ENCODE assay signal across 1 cellular context in the genomic region with DNA sequence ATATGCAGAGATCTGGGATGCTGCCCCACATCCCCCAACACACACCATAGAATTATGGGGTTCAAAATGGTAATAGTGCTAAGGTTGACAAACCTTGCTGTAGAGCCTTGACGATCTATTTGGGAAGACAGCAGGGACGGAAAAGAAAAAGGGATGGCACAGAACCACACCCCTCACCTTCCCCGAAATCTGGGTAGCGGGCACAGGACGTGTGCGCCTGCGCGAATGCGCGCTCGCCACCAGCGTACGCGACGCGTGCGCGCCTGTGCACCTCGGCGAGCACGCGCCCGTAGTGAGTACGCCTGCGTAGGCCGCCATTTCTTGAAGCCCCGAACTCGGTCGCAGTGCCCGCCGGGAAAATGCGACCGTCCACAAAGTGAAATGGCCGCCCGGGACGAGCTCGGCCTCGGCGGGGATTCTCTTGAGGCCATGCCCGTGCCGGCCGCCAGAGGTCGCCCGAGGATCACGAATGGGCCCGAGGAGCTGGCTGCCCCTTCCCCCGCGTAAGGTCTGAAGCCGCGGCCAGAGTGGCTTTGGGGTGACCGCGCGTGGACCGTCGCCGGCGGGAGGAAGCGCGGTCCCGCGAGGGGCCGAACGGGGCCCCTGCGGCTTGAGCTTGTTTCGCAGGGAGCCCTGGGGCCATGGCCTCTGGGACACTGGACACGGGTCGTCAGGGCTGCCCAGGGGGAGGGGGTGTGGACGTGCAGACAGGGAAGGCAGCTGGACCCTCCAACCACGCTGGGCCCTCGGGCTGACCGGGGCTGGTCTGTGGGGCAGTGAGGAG.
TF ChIP-seq lines count a peak whose summit lies in the region.

No MANE protein-coding gene starts in this region.

TF ChIP-seq in K562, 482 proteins besides CTCF, POLR2A, EP300 and RAD21 (continued from another document and continues in another):
- TF ChIP-seq TBL1XR1 (IDR thresholded peaks at IDR 0.05; ENCODE audit: low read length in 2 of 2) (0 out of 4 replicates have a peak, but pooled peaks have one; percentile 18 to 26), HDAC2 (IDR thresholded peaks at IDR 0.05) (no peak), NFIC (IDR thresholded peaks at IDR 0.05) (peak; percentile 22; the same call in 1 of the 2 replicates), KAT8 (IDR thresholded peaks at IDR 0.05; ENCODE audit: low read depth) (peak; percentile 99), ZNF146 (CRISPR knock-in tag; IDR thresholded peaks at IDR 0.05; ENCODE audit: unreplicated experiment) (no peak), IRF2 (CRISPR knock-in tag; IDR thresholded peaks at IDR 0.05) (no peak), HDAC1 (IDR thresholded peaks at IDR 0.05) (no peak), STAT5A (IDR thresholded peaks at IDR 0.05; ENCODE audit: borderline replicate concordance, low read length) (no peak), POU5F1 (IDR thresholded peaks at IDR 0.05; ENCODE audit: borderline replicate concordance, low read depth, low read length, partially characterized antibody) (peak; percentile 12), NR2C1 (IDR thresholded peaks at IDR 0.05) (no peak), NR2C1 (tag; IDR thresholded peaks at IDR 0.05) (no peak), ZNF217 (CRISPR knock-in tag; IDR thresholded peaks at IDR 0.05) (no peak), GTF2E2 (tag; IDR thresholded peaks at IDR 0.05) (0 out of 2 replicates have a peak, but pooled peaks have one; percentile 33), ZNF830 (CRISPR knock-in tag; IDR thresholded peaks at IDR 0.05) (no peak), FOXJ2 (tag; IDR thresholded peaks at IDR 0.05) (no peak), ZEB2 (IDR thresholded peaks at IDR 0.05) (no peak), NCOA4 (IDR thresholded peaks at IDR 0.05; ENCODE audit: partially characterized antibody) (no peak), XRCC5 (IDR thresholded peaks at IDR 0.05; ENCODE audit: low read depth, low read length) (peak; percentile 80; the same call in 1 of the 2 replicates), DNMT1 (IDR thresholded peaks at IDR 0.05) (no peak), CEBPG (CRISPR knock-in tag; IDR thresholded peaks at IDR 0.05) (no peak), CEBPG (tag; conservative IDR thresholded peaks at IDR 0.05 in 1 of 2, IDR thresholded peaks at IDR 0.05 in 1 of 2) (no peak), RNF2 (IDR thresholded peaks at IDR 0.05) (no peak), NCOA2 (IDR thresholded peaks at IDR 0.05; ENCODE audit: partially characterized antibody in 2 of 2) (no peak), ZNF589 (CRISPR knock-in tag; IDR thresholded peaks at IDR 0.05; ENCODE audit: low read depth) (peak; percentile 34; the same call in 1 of the 2 replicates), ZNF76 (CRISPR knock-in tag; IDR thresholded peaks at IDR 0.05; ENCODE audit: borderline replicate concordance) (no peak), GABPA (tag; conservative IDR thresholded peaks at IDR 0.05; ENCODE audit: low read depth) (no peak), CHD1 (IDR thresholded peaks at IDR 0.05; ENCODE audit: low read length) (no peak), BRD9 (IDR thresholded peaks at IDR 0.05; ENCODE audit: low read depth, partially characterized antibody) (peak; percentile 86), FOS (IDR thresholded peaks at IDR 0.05; ENCODE audit: extremely low read depth, insufficient read length) (no peak), MYC (IDR thresholded peaks at IDR 0.05; ENCODE audit: low read depth, low read length) (peak; percentile 73), MYC (CRISPR knock-in tag; IDR thresholded peaks at IDR 0.05; ENCODE audit: borderline replicate concordance, low read depth) (no peak), NRF1 (conservative IDR thresholded peaks at IDR 0.05 in 1 of 2, IDR thresholded peaks at IDR 0.05 in 1 of 2) (peak; percentile 96 to 97)
- TF ChIP-seq, protein P1, sequence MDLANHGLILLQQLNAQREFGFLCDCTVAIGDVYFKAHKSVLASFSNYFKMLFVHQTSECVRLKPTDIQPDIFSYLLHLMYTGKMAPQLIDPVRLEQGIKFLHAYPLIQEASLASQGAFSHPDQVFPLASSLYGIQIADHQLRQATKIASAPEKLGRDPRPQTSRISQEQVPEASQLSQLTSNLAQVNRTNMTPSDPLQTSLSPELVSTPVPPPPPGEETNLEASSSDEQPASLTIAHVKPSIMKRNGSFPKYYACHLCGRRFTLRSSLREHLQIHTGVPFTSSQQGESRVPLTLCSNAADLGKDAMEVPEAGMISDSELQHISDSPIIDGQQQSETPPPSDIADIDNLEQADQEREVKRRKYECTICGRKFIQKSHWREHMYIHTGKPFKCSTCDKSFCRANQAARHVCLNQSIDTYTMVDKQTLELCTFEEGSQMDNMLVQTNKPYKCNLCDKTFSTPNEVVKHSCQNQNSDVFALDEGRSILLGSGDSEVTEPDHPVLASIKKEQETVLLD (IDR thresholded peaks at IDR 0.05), result peak; percentile 97
- TF ChIP-seq, protein P2, sequence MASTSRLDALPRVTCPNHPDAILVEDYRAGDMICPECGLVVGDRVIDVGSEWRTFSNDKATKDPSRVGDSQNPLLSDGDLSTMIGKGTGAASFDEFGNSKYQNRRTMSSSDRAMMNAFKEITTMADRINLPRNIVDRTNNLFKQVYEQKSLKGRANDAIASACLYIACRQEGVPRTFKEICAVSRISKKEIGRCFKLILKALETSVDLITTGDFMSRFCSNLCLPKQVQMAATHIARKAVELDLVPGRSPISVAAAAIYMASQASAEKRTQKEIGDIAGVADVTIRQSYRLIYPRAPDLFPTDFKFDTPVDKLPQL (IDR thresholded peaks at IDR 0.05; ENCODE audit: extremely low read depth, insufficient read length), result no peak
- TF ChIP-seq, protein P3, sequence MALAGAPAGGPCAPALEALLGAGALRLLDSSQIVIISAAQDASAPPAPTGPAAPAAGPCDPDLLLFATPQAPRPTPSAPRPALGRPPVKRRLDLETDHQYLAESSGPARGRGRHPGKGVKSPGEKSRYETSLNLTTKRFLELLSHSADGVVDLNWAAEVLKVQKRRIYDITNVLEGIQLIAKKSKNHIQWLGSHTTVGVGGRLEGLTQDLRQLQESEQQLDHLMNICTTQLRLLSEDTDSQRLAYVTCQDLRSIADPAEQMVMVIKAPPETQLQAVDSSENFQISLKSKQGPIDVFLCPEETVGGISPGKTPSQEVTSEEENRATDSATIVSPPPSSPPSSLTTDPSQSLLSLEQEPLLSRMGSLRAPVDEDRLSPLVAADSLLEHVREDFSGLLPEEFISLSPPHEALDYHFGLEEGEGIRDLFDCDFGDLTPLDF (CRISPR knock-in tag; IDR thresholded peaks at IDR 0.05), result peak; percentile 38; the same call in 1 of the 2 replicates
- TF ChIP-seq, protein P4, sequence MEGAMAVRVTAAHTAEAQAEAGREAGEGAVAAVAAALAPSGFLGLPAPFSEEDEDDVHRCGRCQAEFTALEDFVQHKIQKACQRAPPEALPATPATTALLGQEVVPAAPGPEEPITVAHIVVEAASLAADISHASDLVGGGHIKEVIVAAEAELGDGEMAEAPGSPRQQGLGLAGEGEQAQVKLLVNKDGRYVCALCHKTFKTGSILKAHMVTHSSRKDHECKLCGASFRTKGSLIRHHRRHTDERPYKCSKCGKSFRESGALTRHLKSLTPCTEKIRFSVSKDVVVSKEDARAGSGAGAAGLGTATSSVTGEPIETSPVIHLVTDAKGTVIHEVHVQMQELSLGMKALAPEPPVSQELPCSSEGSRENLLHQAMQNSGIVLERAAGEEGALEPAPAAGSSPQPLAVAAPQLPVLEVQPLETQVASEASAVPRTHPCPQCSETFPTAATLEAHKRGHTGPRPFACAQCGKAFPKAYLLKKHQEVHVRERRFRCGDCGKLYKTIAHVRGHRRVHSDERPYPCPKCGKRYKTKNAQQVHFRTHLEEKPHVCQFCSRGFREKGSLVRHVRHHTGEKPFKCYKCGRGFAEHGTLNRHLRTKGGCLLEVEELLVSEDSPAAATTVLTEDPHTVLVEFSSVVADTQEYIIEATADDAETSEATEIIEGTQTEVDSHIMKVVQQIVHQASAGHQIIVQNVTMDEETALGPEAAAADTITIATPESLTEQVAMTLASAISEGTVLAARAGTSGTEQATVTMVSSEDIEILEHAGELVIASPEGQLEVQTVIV (CRISPR knock-in tag; IDR thresholded peaks at IDR 0.05; ENCODE audit: borderline replicate concordance), result no peak
- TF ChIP-seq, protein P5, sequence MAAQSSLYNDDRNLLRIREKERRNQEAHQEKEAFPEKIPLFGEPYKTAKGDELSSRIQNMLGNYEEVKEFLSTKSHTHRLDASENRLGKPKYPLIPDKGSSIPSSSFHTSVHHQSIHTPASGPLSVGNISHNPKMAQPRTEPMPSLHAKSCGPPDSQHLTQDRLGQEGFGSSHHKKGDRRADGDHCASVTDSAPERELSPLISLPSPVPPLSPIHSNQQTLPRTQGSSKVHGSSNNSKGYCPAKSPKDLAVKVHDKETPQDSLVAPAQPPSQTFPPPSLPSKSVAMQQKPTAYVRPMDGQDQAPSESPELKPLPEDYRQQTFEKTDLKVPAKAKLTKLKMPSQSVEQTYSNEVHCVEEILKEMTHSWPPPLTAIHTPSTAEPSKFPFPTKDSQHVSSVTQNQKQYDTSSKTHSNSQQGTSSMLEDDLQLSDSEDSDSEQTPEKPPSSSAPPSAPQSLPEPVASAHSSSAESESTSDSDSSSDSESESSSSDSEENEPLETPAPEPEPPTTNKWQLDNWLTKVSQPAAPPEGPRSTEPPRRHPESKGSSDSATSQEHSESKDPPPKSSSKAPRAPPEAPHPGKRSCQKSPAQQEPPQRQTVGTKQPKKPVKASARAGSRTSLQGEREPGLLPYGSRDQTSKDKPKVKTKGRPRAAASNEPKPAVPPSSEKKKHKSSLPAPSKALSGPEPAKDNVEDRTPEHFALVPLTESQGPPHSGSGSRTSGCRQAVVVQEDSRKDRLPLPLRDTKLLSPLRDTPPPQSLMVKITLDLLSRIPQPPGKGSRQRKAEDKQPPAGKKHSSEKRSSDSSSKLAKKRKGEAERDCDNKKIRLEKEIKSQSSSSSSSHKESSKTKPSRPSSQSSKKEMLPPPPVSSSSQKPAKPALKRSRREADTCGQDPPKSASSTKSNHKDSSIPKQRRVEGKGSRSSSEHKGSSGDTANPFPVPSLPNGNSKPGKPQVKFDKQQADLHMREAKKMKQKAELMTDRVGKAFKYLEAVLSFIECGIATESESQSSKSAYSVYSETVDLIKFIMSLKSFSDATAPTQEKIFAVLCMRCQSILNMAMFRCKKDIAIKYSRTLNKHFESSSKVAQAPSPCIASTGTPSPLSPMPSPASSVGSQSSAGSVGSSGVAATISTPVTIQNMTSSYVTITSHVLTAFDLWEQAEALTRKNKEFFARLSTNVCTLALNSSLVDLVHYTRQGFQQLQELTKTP (IDR thresholded peaks at IDR 0.05; ENCODE audit: low read depth in 1 of 2, partially characterized antibody in 2 of 2), result no peak
- TF ChIP-seq, protein P6, sequence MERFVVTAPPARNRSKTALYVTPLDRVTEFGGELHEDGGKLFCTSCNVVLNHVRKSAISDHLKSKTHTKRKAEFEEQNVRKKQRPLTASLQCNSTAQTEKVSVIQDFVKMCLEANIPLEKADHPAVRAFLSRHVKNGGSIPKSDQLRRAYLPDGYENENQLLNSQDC (CRISPR knock-in tag; IDR thresholded peaks at IDR 0.05), result no peak
- TF ChIP-seq, protein P7, sequence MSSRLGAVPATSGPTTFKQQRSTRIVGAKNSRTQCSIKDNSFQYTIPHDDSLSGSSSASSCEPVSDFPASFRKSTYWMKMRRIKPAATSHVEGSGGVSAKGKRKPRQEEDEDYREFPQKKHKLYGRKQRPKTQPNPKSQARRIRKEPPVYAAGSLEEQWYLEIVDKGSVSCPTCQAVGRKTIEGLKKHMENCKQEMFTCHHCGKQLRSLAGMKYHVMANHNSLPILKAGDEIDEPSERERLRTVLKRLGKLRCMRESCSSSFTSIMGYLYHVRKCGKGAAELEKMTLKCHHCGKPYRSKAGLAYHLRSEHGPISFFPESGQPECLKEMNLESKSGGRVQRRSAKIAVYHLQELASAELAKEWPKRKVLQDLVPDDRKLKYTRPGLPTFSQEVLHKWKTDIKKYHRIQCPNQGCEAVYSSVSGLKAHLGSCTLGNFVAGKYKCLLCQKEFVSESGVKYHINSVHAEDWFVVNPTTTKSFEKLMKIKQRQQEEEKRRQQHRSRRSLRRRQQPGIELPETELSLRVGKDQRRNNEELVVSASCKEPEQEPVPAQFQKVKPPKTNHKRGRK (tag; IDR thresholded peaks at IDR 0.05), result no peak
- TF ChIP-seq, protein P8, sequence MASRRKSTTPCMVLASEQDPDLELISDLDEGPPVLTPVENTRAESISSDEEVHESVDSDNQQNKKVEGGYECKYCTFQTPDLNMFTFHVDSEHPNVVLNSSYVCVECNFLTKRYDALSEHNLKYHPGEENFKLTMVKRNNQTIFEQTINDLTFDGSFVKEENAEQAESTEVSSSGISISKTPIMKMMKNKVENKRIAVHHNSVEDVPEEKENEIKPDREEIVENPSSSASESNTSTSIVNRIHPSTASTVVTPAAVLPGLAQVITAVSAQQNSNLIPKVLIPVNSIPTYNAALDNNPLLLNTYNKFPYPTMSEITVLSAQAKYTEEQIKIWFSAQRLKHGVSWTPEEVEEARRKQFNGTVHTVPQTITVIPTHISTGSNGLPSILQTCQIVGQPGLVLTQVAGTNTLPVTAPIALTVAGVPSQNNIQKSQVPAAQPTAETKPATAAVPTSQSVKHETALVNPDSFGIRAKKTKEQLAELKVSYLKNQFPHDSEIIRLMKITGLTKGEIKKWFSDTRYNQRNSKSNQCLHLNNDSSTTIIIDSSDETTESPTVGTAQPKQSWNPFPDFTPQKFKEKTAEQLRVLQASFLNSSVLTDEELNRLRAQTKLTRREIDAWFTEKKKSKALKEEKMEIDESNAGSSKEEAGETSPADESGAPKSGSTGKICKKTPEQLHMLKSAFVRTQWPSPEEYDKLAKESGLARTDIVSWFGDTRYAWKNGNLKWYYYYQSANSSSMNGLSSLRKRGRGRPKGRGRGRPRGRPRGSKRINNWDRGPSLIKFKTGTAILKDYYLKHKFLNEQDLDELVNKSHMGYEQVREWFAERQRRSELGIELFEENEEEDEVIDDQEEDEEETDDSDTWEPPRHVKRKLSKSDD (conservative IDR thresholded peaks at IDR 0.05; ENCODE audit: low read length), result no peak
- TF ChIP-seq, protein P9, sequence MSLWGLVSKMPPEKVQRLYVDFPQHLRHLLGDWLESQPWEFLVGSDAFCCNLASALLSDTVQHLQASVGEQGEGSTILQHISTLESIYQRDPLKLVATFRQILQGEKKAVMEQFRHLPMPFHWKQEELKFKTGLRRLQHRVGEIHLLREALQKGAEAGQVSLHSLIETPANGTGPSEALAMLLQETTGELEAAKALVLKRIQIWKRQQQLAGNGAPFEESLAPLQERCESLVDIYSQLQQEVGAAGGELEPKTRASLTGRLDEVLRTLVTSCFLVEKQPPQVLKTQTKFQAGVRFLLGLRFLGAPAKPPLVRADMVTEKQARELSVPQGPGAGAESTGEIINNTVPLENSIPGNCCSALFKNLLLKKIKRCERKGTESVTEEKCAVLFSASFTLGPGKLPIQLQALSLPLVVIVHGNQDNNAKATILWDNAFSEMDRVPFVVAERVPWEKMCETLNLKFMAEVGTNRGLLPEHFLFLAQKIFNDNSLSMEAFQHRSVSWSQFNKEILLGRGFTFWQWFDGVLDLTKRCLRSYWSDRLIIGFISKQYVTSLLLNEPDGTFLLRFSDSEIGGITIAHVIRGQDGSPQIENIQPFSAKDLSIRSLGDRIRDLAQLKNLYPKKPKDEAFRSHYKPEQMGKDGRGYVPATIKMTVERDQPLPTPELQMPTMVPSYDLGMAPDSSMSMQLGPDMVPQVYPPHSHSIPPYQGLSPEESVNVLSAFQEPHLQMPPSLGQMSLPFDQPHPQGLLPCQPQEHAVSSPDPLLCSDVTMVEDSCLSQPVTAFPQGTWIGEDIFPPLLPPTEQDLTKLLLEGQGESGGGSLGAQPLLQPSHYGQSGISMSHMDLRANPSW (CRISPR knock-in tag; IDR thresholded peaks at IDR 0.05), result no peak
